23 cellular contexts compared by ENCODE assay signal in genomic region chr10:20551761-20552160, GRCh38.
"Had no signal": no experiment of that assay in that cellular context is flagged by ENCODE, and none has a peak within 500 bp of the region (broad histone marks: within the 10 kb centered on the region; RNA-seq: fewer than 3 reads in every experiment).

No MANE protein-coding gene starts in this region.

- H3K36me3 ChIP-seq: SJSA1 had no signal

- H3K9ac ChIP-seq: KMS-11 had no signal

- H3K4me1 ChIP-seq: SJSA1 had no signal

- DNase-seq: IMR-90, Kasumi-1, NCI-H1048, NCI-H1105, NCI-H1417, NCI-H1436 treated with DMSO at 0.1 percent for 48 hours, NCI-H1694, NCI-H1930, NCI-H2081, NCI-H2107, NCI-H226, NCI-H446, NCI-H510A, NCI-H524 treated with DMSO at 0.1 percent for 48 hours, NCI-H69, NCI-H774, Right ventricle myocardium superior, RPMI8226, SIG-M5 had no signal

- H3K27me3 ChIP-seq: SJSA1 had no signal

- H3K4me2 ChIP-seq: KMS-11 had no signal

- H3K4me3 ChIP-seq: SJSA1, SK-N-MC had no signal

- H3K27ac ChIP-seq: KMS-11, SJSA1, SK-N-MC had no signal

- ATAC-seq: HepG2 had no signal
